ENCODE assay signal across 22 cellular contexts in genomic region chr2:157868993-157869392, GRCh38.
DNase-seq lines count a peak whose midpoint lies in the region; FAIRE-seq and TF ChIP-seq lines count a peak whose summit lies in the region.
"Had no signal": no experiment of that assay in that cellular context is flagged by ENCODE, and none has a peak within 500 bp of the region (broad histone marks: within the 10 kb centered on the region; RNA-seq: fewer than 3 reads in every experiment).

No MANE protein-coding gene starts in this region.

- H3K27ac Mint-ChIP-seq in activated naive CD4-positive, alpha-beta T cell treated with anti-CD3 and anti-CD28 coated beads, Interleukin-2, amount 10 ng/mL, durations not matched to agents 7 days and 5 days: peak overlapping the region; percentile 42
- H3K27ac Mint-ChIP-seq: dendritic cell treated with granulocyte-macrophage colony-stimulating factor and Interleukin-4, amounts not matched to agents 40 ng/mL and 50 ng/mL, for 4 days; stimulated activated naive B cell treated with anti-CD40 and anti-IgM and Interleukin-4, amounts not matched to agents 10 μg/mL and 1 μg/mL and 100 μg/mL, for 72 hours had no signal

- TF ChIP-seq CTCF in fibroblast of mammary gland (conservative IDR thresholded peaks at IDR 0.05; ENCODE audit: control insufficient read depth, insufficient read depth, low read depth, low read length): no peak

- H3K9me3 Mint-ChIP-seq in activated naive CD4-positive, alpha-beta T cell treated with anti-CD3 and anti-CD28 coated beads, Interleukin-2, amount 10 ng/mL, durations not matched to agents 7 days and 5 days: no peaks in the 10 kb centered on the region
- H3K9me3 Mint-ChIP-seq: CD8-positive, alpha-beta memory T cell; dendritic cell treated with granulocyte-macrophage colony-stimulating factor and Interleukin-4, amounts not matched to agents 40 ng/mL and 50 ng/mL, for 4 days; stimulated activated naive B cell treated with anti-CD40 and anti-IgM and Interleukin-4, amounts not matched to agents 10 μg/mL and 1 μg/mL and 100 μg/mL, for 72 hours had no signal

- no peaks in the 10 kb centered on the region for H3K27me3 Mint-ChIP-seq in activated naive CD4-positive, alpha-beta T cell treated with anti-CD3 and anti-CD28 coated beads, Interleukin-2, amount 10 ng/mL, durations not matched to agents 7 days and 5 days
- H3K27me3 Mint-ChIP-seq: CD8-positive, alpha-beta memory T cell; dendritic cell treated with granulocyte-macrophage colony-stimulating factor and Interleukin-4, amounts not matched to agents 40 ng/mL and 50 ng/mL, for 4 days; stimulated activated naive B cell treated with anti-CD40 and anti-IgM and Interleukin-4, amounts not matched to agents 10 μg/mL and 1 μg/mL and 100 μg/mL, for 72 hours had no signal

- no peak for DNase-seq in activated naive CD4-positive, alpha-beta T cell treated with anti-CD3 and anti-CD28 coated beads, Interleukin-2, amount 10 ng/mL, durations not matched to agents 7 days and 5 days
- no peak for DNase-seq in activated naive CD4-positive, alpha-beta T cell (lab: John Stamatoyannopoulos, UW)
- DNase-seq in HCEC 1CT (peak; percentile 28), NCI-H748 (lab: John Stamatoyannopoulos, UW; ENCODE audit: unreplicated experiment) (peak; percentile 88), fibroblast of mammary gland (ENCODE audit: low read depth) (peak; percentile 57), GM19239 (ENCODE audit: insufficient read length, low spot score) (no peak), globus pallidus (ENCODE audit: low spot score) (no peak)
- DNase-seq: AML-193; caudate nucleus; CD8-positive, alpha-beta memory T cell; heart right ventricle; Kasumi-1; left cardiac atrium; mesenchymal stem cell; NCI-H1092 treated with DMSO at 0.1 percent for 48 hours; NCI-H2081; NCI-H446 treated with DMSO at 0.1 percent for 48 hours; stimulated activated naive B cell treated with anti-CD40 and anti-IgM and Interleukin-4, amounts not matched to agents 10 μg/mL and 1 μg/mL and 100 μg/mL, for 72 hours; T1000; testis had no signal

- H3K36me3 Mint-ChIP-seq in activated naive CD4-positive, alpha-beta T cell treated with anti-CD3 and anti-CD28 coated beads, Interleukin-2, amount 10 ng/mL, durations not matched to agents 7 days and 5 days: peaks cover 55% of the 10 kb centered on the region

- CTCF ChIA-PET in activated naive CD4-positive, alpha-beta T cell treated with anti-CD3 and anti-CD28 coated beads, Interleukin-2, amount 10 ng/mL, durations not matched to agents 7 days and 5 days (lab: Charles Lee): interaction anchor here (0.7 to 1.2 kb wide), 3 partner anchors 29 to 886 kb away, joined by 3 to 4 read pairs (median 3); no protein-coding TSS in a partner anchor

- no peak overlapping the region for H3K4me3 ChIP-seq in fibroblast of mammary gland (ENCODE audit: control insufficient read depth, low read depth, low read length)
- H3K4me3 ChIP-seq: heart right ventricle, testis had no signal

- H3K4me3 Mint-ChIP-seq in activated naive CD4-positive, alpha-beta T cell treated with anti-CD3 and anti-CD28 coated beads, Interleukin-2, amount 10 ng/mL, durations not matched to agents 7 days and 5 days: no peak overlapping the region
- H3K4me3 Mint-ChIP-seq: CD8-positive, alpha-beta memory T cell; dendritic cell treated with granulocyte-macrophage colony-stimulating factor and Interleukin-4, amounts not matched to agents 40 ng/mL and 50 ng/mL, for 4 days; stimulated activated naive B cell treated with anti-CD40 and anti-IgM and Interleukin-4, amounts not matched to agents 10 μg/mL and 1 μg/mL and 100 μg/mL, for 72 hours had no signal

- no peak for FAIRE-seq in GM19239 (lab: Jason Lieb, UNC)
- FAIRE-seq: GM12892 had no signal

- H3K4me1 Mint-ChIP-seq in activated naive CD4-positive, alpha-beta T cell treated with anti-CD3 and anti-CD28 coated beads, Interleukin-2, amount 10 ng/mL, durations not matched to agents 7 days and 5 days: peaks cover 79% of the 10 kb centered on the region

Comparison
In these comparisons a context has a peak if more than half of its experiments do, and no peak if none do; other contexts are left out.
1. DNase-seq: peak in HCEC 1CT (single experiment), NCI-H748 (single experiment) and fibroblast of mammary gland (single experiment); none in activated naive CD4-positive, alpha-beta T cell treated with anti-CD3 and anti-CD28 coated beads, Interleukin-2, amount 10 ng/mL, durations not matched to agents 7 days and 5 days (single experiment), activated naive CD4-positive, alpha-beta T cell (0 of 4), GM19239 (single experiment) and globus pallidus (single experiment).